20 cellular contexts compared by ENCODE assay signal in genomic region chr1:112594208-112594876, GRCh38. TPM values are rescaled to one million over a fixed set of nuclear protein-coding genes. Genes with fewer than 3 reads are reported as not detected.
A peak's percentile ranks its signal among the peaks of the same experiment; 100 is the strongest.
DNase-seq lines count a peak whose midpoint lies in the region; ATAC-seq, FAIRE-seq and TF ChIP-seq lines count a peak whose summit lies in the region.
"Had no signal": no experiment of that assay in that cellular context is flagged by ENCODE, and none has a peak within 500 bp of the region (broad histone marks: within the 10 kb centered on the region; RNA-seq: fewer than 3 reads in every experiment).

No MANE protein-coding gene starts in this region.

- peak; percentile 43 for FAIRE-seq in islet of Langerhans (lab: Jason Lieb, UNC)

- H3K4me1 Mint-ChIP-seq in activated T-cell treated with anti-CD3 and anti-CD28 coated beads, Interleukin-2, amount 50 U/mL, for 72 hours (ENCODE audit: low read depth) = no peaks in the 10 kb centered on the region
- H3K4me1 Mint-ChIP-seq: IgD-negative memory B cell had no signal

- TF ChIP-seq CTCF in SK-N-SH (IDR thresholded peaks at IDR 0.05) = no peak

- ATAC-seq in activated T-cell treated with anti-CD3 and anti-CD28 coated beads, Interleukin-2, amount 50 U/mL, for 72 hours (replicated peaks in 1 of 2) = no peak
- no peak for ATAC-seq in HG03196 (IDR thresholded peaks at IDR 0.05; ENCODE audit: unreplicated experiment)

- CTCF ChIA-PET in SK-N-SH (lab: Yijun Ruan, JAX) = interaction anchor here (0.8 to 1.6 kb wide), 3 partner anchors 15 to 203 kb away, joined by 3 to 4 read pairs (median 3); no protein-coding TSS in a partner anchor

- H3K4me3 ChIP-seq in SK-N-SH (ENCODE audit: low read depth in 2 of 2, low read length in 1 of 2) = no peak overlapping the region
- H3K4me3 ChIP-seq: SJSA1 had no signal

- H3K9me3 Mint-ChIP-seq in activated T-cell treated with anti-CD3 and anti-CD28 coated beads, Interleukin-2, amount 50 U/mL, for 72 hours = no peaks in the 10 kb centered on the region

- TF ChIP-seq EP300 in SK-N-SH (IDR thresholded peaks at IDR 0.05; ENCODE audit: borderline replicate concordance in 1 of 2, low read depth in 1 of 2, low read length in 1 of 2) = peak; percentile 39 to 57; a peak in 3 of 4 replicates

- no peak overlapping the region for H3K4me2 ChIP-seq in SK-N-SH

- TF ChIP-seq RAD21 in SK-N-SH (IDR thresholded peaks at IDR 0.05; ENCODE audit: low read length) = no peak

- peak overlapping the region; percentile 12 to 13; a peak in 1 of 4 replicates for H3K27ac ChIP-seq in SK-N-SH (ENCODE audit: low read depth in 2 of 2, low read length in 1 of 2)
- H3K27ac ChIP-seq: HL-60, SJSA1 had no signal

- H3K27ac Mint-ChIP-seq in activated T-cell treated with anti-CD3 and anti-CD28 coated beads, Interleukin-2, amount 50 U/mL, for 72 hours = no peak overlapping the region
- H3K27ac Mint-ChIP-seq: CD14-positive monocyte; IgD-negative memory B cell; T-helper 2 cell treated with Interferon-gamma antibody and Interleukin-4, amounts not matched to agents 5 μg/mL and 100 μg/mL, for 36 hours had no signal

- no peak overlapping the region for H2AFZ ChIP-seq in SK-N-SH (ENCODE audit: low read depth)

- H3K27me3 ChIP-seq in SK-N-SH (ENCODE audit: insufficient read depth) = no peaks in the 10 kb centered on the region
- H3K27me3 ChIP-seq: SJSA1 had no signal

- H3F3A ChIP-seq in SK-N-SH (replicated peaks; ENCODE audit: insufficient read depth) = peaks cover 3% of the 10 kb centered on the region

- no peaks in the 10 kb centered on the region for H4K20me1 ChIP-seq in SK-N-SH (ENCODE audit: insufficient read depth)

- no peaks in the 10 kb centered on the region for H3K79me2 ChIP-seq in SK-N-SH (ENCODE audit: insufficient read depth)

- 19% methylated on average over 3 of the region's 3 CpGs for WGBS in SK-N-SH (ENCODE audit: low lambda C conversion rate)

- no peak overlapping the region for H3K9ac ChIP-seq in SK-N-SH

- no peak overlapping the region for H3K4me3 Mint-ChIP-seq in activated T-cell treated with anti-CD3 and anti-CD28 coated beads, Interleukin-2, amount 50 U/mL, for 72 hours
- H3K4me3 Mint-ChIP-seq: CD14-positive monocyte; IgD-negative memory B cell; T-helper 2 cell treated with Interferon-gamma antibody and Interleukin-4, amounts not matched to agents 5 μg/mL and 100 μg/mL, for 36 hours had no signal

- H3K9me3 ChIP-seq in SK-N-SH = 0 out of 2 replicates have a peak, but pooled peaks cover 5% of the 10 kb centered on the region
- H3K9me3 ChIP-seq: SJSA1 had no signal

- H3K9me2 ChIP-seq in SK-N-SH = no peaks in the 10 kb centered on the region

- peaks cover 36 to 65% of the 10 kb centered on the region in 2 experiments for H3K36me3 ChIP-seq in SK-N-SH (replicated peaks in 1 of 2; ENCODE audit: control insufficient read depth in 1 of 2, insufficient read depth in 2 of 2, low read length in 1 of 2)

- peaks cover 2 to 11% of the 10 kb centered on the region in 2 donors for H3K36me3 Mint-ChIP-seq in activated T-cell treated with anti-CD3 and anti-CD28 coated beads, Interleukin-2, amount 50 U/mL, for 72 hours (ENCODE audit: insufficient read depth in 2 of 2)

- H3K4me1 ChIP-seq in SK-N-SH (ENCODE audit: control insufficient read depth in 1 of 2, insufficient read depth in 2 of 2, low read depth in 1 of 2, low read length in 1 of 2) = peaks cover 10 to 12% of the 10 kb centered on the region in 2 experiments; a peak in 3 of 4 replicates

- no peaks in the 10 kb centered on the region for H3K27me3 Mint-ChIP-seq in activated T-cell treated with anti-CD3 and anti-CD28 coated beads, Interleukin-2, amount 50 U/mL, for 72 hours (ENCODE audit: low read depth)
- H3K27me3 Mint-ChIP-seq: IgD-negative memory B cell had no signal

- peak; percentile 70 for DNase-seq in DMS 273 treated with DMSO at 0.1 percent for 48 hours (lab: John Stamatoyannopoulos, UW)
- DNase-seq in NCI-H1105 (lab: John Stamatoyannopoulos, UW) = peak; percentile 1
- DNase-seq in SK-N-SH = peak; percentile 5
- no peak for DNase-seq in GM19238 (ENCODE audit: insufficient read length, low spot score)
- no peak for DNase-seq in activated T-cell treated with anti-CD3 and anti-CD28 coated beads, Interleukin-2, amount 50 U/mL, for 72 hours
- no peak for DNase-seq in NCI-H524 (lab: John Stamatoyannopoulos, UW)
- DNase-seq: GDM1, H7, Kasumi-1, MM.1S, NCI-H1092 treated with DMSO at 0.1 percent for 48 hours, NCI-H1694, NCI-H774 had no signal

- POLR2A ChIA-PET in SK-N-SH (lab: Yijun Ruan, JAX) = no interaction called here

TF ChIP-seq in SK-N-SH, 30 proteins besides CTCF, POLR2A, EP300 and RAD21:
- TF ChIP-seq FOXJ3 (CRISPR knock-in tag; IDR thresholded peaks at IDR 0.05) (no peak), PBX3 (IDR thresholded peaks at IDR 0.05) (peak; percentile 77), TCF12 (IDR thresholded peaks at IDR 0.05) (peak; percentile 57; the same call in 1 of the 2 replicates), RCOR1 (IDR thresholded peaks at IDR 0.05; ENCODE audit: low read length) (0 out of 2 replicates have a peak, but pooled peaks have one; percentile 20), JUND (IDR thresholded peaks at IDR 0.05) (peak; percentile 39; the same call in 1 of the 2 replicates), SMC3 (IDR thresholded peaks at IDR 0.05; ENCODE audit: low read depth, low read length) (no peak), MAX (IDR thresholded peaks at IDR 0.05; ENCODE audit: low read depth) (no peak), MEF2A (IDR thresholded peaks at IDR 0.05; ENCODE audit: borderline replicate concordance, low read depth) (no peak), REST (IDR thresholded peaks at IDR 0.05; ENCODE audit: low read depth, low read length) (no peak), RXRA (IDR thresholded peaks at IDR 0.05; ENCODE audit: borderline replicate concordance, low read depth) (no peak), RFX5 (IDR thresholded peaks at IDR 0.05; ENCODE audit: low read length) (no peak), TEAD4 (IDR thresholded peaks at IDR 0.05; ENCODE audit: borderline replicate concordance, insufficient read depth) (peak; percentile 25; the same call in 1 of the 2 replicates), GABPA (IDR thresholded peaks at IDR 0.05; ENCODE audit: low read depth) (no peak)
TF ChIP-seq in SK-N-SH: peak in this region for 5.

RNA-seq across cellular contexts. Expression of gene ST7L, which starts 24.6 kb away (rescaled TPM):
- 16.3 and 17.9 TPM in 2 replicates for polyA plus RNA-seq in SK-N-SH (2012; rRNA removed)
- 16.3 and 16.7 TPM in 2 replicates for polyA plus RNA-seq in SK-N-SH (2012; cell fraction: cytosol; rRNA removed)
- polyA plus RNA-seq in SK-N-SH (2012; cell fraction: nucleus; rRNA removed) = 17.6 and 26.1 TPM in 2 replicates
- total RNA-seq in activated T-cell treated with anti-CD3 and anti-CD28 coated beads, Interleukin-2, amount 50 U/mL, for 72 hours = 10 to 100 TPM; 17.4 to 18.6 TPM

RNA-seq across cellular contexts. Expression of gene CAPZA1, which starts 25.3 kb away (rescaled TPM):
- 50.8 and 71.8 TPM in 2 replicates for polyA plus RNA-seq in SK-N-SH (2012; rRNA removed)
- 88.4 and 108 TPM in 2 replicates for polyA plus RNA-seq in SK-N-SH (2012; cell fraction: cytosol; rRNA removed)
- polyA plus RNA-seq in SK-N-SH (2012; cell fraction: nucleus; rRNA removed) = 29.4 and 68.1 TPM in 2 replicates
- total RNA-seq in activated T-cell treated with anti-CD3 and anti-CD28 coated beads, Interleukin-2, amount 50 U/mL, for 72 hours = 100 to 1,000 TPM; 216 to 228 TPM

Comparison
In these comparisons a context has a peak if more than half of its experiments do, and no peak if none do; other contexts are left out.
1. DNase-seq: peak in DMS 273 treated with DMSO at 0.1 percent for 48 hours (single experiment), NCI-H1105 (single experiment) and SK-N-SH (single experiment); none in GM19238 (single experiment), activated T-cell treated with anti-CD3 and anti-CD28 coated beads, Interleukin-2, amount 50 U/mL, for 72 hours (0 of 2) and NCI-H524 (0 of 2).